22 cellular contexts compared by ENCODE assay signal in genomic region chr1:186745531-186746146, GRCh38.
"Had no signal": no experiment of that assay in that cellular context is flagged by ENCODE, and none has a peak within 500 bp of the region (broad histone marks: within the 10 kb centered on the region; RNA-seq: fewer than 3 reads in every experiment).

No MANE protein-coding gene starts in this region.

- H3K4me3 ChIP-seq: colonic mucosa, gastrocnemius medialis, mucosa of descending colon, neural progenitor cell, psoas muscle, right lobe of liver, testis, upper lobe of left lung had no signal

- H3K36me3 ChIP-seq: brain microvascular endothelial cell, colonic mucosa, gastrocnemius medialis, neural progenitor cell, right lobe of liver, upper lobe of left lung had no signal

- FAIRE-seq: small intestine had no signal

- H3K4me1 ChIP-seq: colonic mucosa, gastrocnemius medialis, neural progenitor cell, psoas muscle, right lobe of liver, testis, upper lobe of left lung had no signal

- H3K27ac ChIP-seq: brain microvascular endothelial cell, colonic mucosa, gastrocnemius medialis, neural progenitor cell, psoas muscle, right lobe of liver, testis, upper lobe of left lung had no signal

- DNase-seq: activated CD4-positive, alpha-beta memory T cell treated with anti-CD3 and anti-CD28 coated beads for 36 hours; activated CD4-positive, alpha-beta T cell treated with anti-CD3 and anti-CD28 coated beads for 36 hours; activated naive CD8-positive, alpha-beta T cell treated with anti-CD3 and anti-CD28 coated beads, Interleukin-2, amount 10 ng/mL, durations not matched to agents 7 days and 5 days; brain microvascular endothelial cell; central memory CD4-positive, alpha-beta T cell; colonic mucosa; endodermal cell; erythroblast; gastrocnemius medialis; head of caudate nucleus; left ventricle myocardium superior; mucosa of descending colon; naive B cell; psoas muscle; right lobe of liver; small intestine; stimulated activated CD4-positive, alpha-beta T cell treated with anti-CD3 and anti-CD28 coated beads, Interleukin-15, amount 100 ng/mL, for 24 hours; stimulated activated CD4-positive, alpha-beta T cell treated with anti-CD3 and anti-CD28 coated beads, Interleukin-2, amount 100 ng/mL, for 48 hours; stimulated activated naive CD8-positive, alpha-beta T cell treated with anti-CD3 and anti-CD28 coated beads, Interleukin-15, amount 100 ng/mL, for 72 hours; testis; upper lobe of left lung had no signal

- H3K27me3 ChIP-seq: brain microvascular endothelial cell, colonic mucosa, gastrocnemius medialis, neural progenitor cell, right lobe of liver, testis, upper lobe of left lung had no signal

- H3K9me3 ChIP-seq: colonic mucosa, gastrocnemius medialis, right lobe of liver, testis had no signal
